In the genomic region with DNA sequence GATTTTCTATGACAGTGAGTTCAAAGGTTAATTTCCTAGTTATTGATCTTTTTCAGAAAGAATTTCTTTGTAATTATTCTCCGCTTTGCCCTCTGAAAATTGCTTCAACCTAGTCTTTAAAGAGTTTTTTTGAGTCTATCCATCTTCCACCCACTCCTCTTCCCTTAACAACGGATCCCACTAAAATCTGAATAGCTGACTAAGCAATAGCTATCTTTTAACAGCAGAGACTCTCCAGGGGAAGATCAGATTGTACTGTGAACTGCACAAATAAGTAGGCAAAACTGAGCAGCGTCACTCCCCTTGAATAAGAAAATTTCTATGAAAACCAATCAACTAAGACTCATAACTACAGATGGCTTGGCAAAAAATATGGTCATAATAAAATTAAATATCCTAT, we compare ENCODE assay signal across 27 cellular contexts.
DNase-seq lines count a peak whose midpoint lies in the region; ATAC-seq, FAIRE-seq and TF ChIP-seq lines count a peak whose summit lies in the region.
"Had no signal": no experiment of that assay in that cellular context is flagged by ENCODE, and none has a peak within 500 bp of the region (broad histone marks: within the 10 kb centered on the region; RNA-seq: fewer than 3 reads in every experiment).

No MANE protein-coding gene starts in this region.

- no peak for TF ChIP-seq RAD21 in HepG2 (CRISPR knock-in tag; IDR thresholded peaks at IDR 0.05)

- TF ChIP-seq CTCF in HepG2 (CRISPR knock-in tag; IDR thresholded peaks at IDR 0.05), result no peak
- no peak for TF ChIP-seq CTCF in right lobe of liver (IDR thresholded peaks at IDR 0.05)
- TF ChIP-seq CTCF in osteoblast (IDR thresholded peaks at IDR 0.05; ENCODE audit: extremely low read depth, low read depth, low read length), result no peak

- TF ChIP-seq POLR2A in HepG2 (IDR thresholded peaks at IDR 0.05; ENCODE audit: insufficient read depth in 1 of 2, low read depth in 2 of 2, low read length in 2 of 2) (no peak), right lobe of liver (IDR thresholded peaks at IDR 0.05) (no peak)

- H4K20me1 ChIP-seq in HepG2 (ENCODE audit: insufficient read depth, low read length) (no peaks in the 10 kb centered on the region), osteoblast (ENCODE audit: insufficient read depth, low read length) (no peaks in the 10 kb centered on the region)
- H4K20me1 ChIP-seq: BLaER1 treated with 17β-estradiol and CSF1 and Interleukin-3, amounts not matched to agents 10 nM and 100 nM had no signal

- no peak overlapping the region for H2AFZ ChIP-seq in HepG2 (ENCODE audit: low read length)
- no peak overlapping the region for H2AFZ ChIP-seq in osteoblast (ENCODE audit: low read length)

- H3K4me2 ChIP-seq in HepG2 (ENCODE audit: low read depth, low read length) (no peak overlapping the region), osteoblast (ENCODE audit: insufficient read depth, low read length) (no peak overlapping the region)
- H3K4me2 ChIP-seq: BLaER1 treated with 17β-estradiol and CSF1 and Interleukin-3, amounts not matched to agents 10 nM and 100 nM had no signal

- H3K79me2 ChIP-seq in HepG2 (ENCODE audit: insufficient read depth, low read length), result no peaks in the 10 kb centered on the region
- no peaks in the 10 kb centered on the region for H3K79me2 ChIP-seq in osteoblast (ENCODE audit: insufficient read depth, low read length)

- ATAC-seq in HepG2 (no peak), right lobe of liver (no peak), GM21529 (IDR thresholded peaks at IDR 0.05; ENCODE audit: unreplicated experiment) (no peak)
- ATAC-seq: GM12878 had no signal

- no peaks in the 10 kb centered on the region for H3K9me3 ChIP-seq in HepG2 (ENCODE audit: low read length)
- no peaks in the 10 kb centered on the region for H3K9me3 ChIP-seq in right lobe of liver
- no peaks in the 10 kb centered on the region for H3K9me3 ChIP-seq in SK-N-MC (ENCODE audit: low read depth, low read length)
- H3K9me3 ChIP-seq in osteoblast (ENCODE audit: low read depth, low read length), result no peaks in the 10 kb centered on the region
- H3K9me3 ChIP-seq in small intestine (ENCODE audit: control insufficient read depth, low read depth), result no peaks in the 10 kb centered on the region
- H3K9me3 ChIP-seq: BE2C; BLaER1 treated with 17β-estradiol and CSF1 and Interleukin-3, amounts not matched to agents 10 nM and 100 nM; HAP-1 had no signal

- H3K4me3 ChIP-seq in HepG2 (replicated peaks in 1 of 3; ENCODE audit: insufficient read depth in 1 of 3, low read depth in 2 of 3, low read length in 3 of 3) (no peak overlapping the region), right lobe of liver (no peak overlapping the region), SK-N-MC (peak overlapping the region; percentile 41), osteoblast (ENCODE audit: insufficient read depth, low read length) (no peak overlapping the region), small intestine (ENCODE audit: low read depth in 1 of 2, low read length in 2 of 2) (no peak overlapping the region)
- H3K4me3 ChIP-seq: BLaER1 treated with 17β-estradiol and CSF1 and Interleukin-3, amounts not matched to agents 10 nM and 100 nM; GM12878; HAP-1 had no signal

- POLR2A ChIA-PET in HepG2 (lab: Yijun Ruan, JAX), result no interaction called here

- CTCF ChIA-PET in HepG2 (lab: Yijun Ruan, JAX; ENCODE audit: low intra/inter-chr PET ratio, low total read pairs), result no interaction called here

- H3K27ac ChIP-seq in HepG2 (ENCODE audit: extremely low read length, insufficient read depth, low read length), result no peak overlapping the region
- H3K27ac ChIP-seq in right lobe of liver, result no peak overlapping the region
- peak overlapping the region; percentile 48; the same call in 1 of the 2 replicates for H3K27ac ChIP-seq in SK-N-MC
- no peak overlapping the region for H3K27ac ChIP-seq in osteoblast (ENCODE audit: low read depth, low read length)
- no peak overlapping the region for H3K27ac ChIP-seq in small intestine (ENCODE audit: low read depth in 1 of 2, low read length in 1 of 2)
- H3K27ac ChIP-seq: 22Rv1; BLaER1 treated with 17β-estradiol and CSF1 and Interleukin-3, amounts not matched to agents 10 nM and 100 nM had no signal

- intact Hi-C loops in HepG2 (cut with micrococcal nuclease; ENCODE audit: unreplicated experiment) (no loop called here), right lobe of liver (cut with DNase I) (no loop called here)

- DNase-seq in HepG2 (ENCODE audit: low spot score) (no peak), right lobe of liver (no peak), SK-N-MC (ENCODE audit: low read depth, low spot score) (no peak), osteoblast (ENCODE audit: insufficient read length, low spot score, missing footprints) (peak; percentile 48), small intestine (no peak), NCI-H1048 (lab: John Stamatoyannopoulos, UW) (no peak)
- no peak for DNase-seq in activated CD4-positive, alpha-beta T cell treated with anti-CD3 and anti-CD28 coated beads for 4 hours
- DNase-seq: ACHN; AML-193; BE2C; CD4-positive, alpha-beta T cell; CD8-positive, alpha-beta memory T cell; DMS 273 treated with DMSO at 0.1 percent for 48 hours; DMS79; EL; GDM1; GOT3; HFFc6 had no signal

- no peaks in the 10 kb centered on the region for H3K4me1 ChIP-seq in HepG2 (ENCODE audit: insufficient read depth, low read length)
- H3K4me1 ChIP-seq in right lobe of liver, result no peaks in the 10 kb centered on the region
- no peaks in the 10 kb centered on the region for H3K4me1 ChIP-seq in osteoblast (ENCODE audit: insufficient read depth, low read length)
- H3K4me1 ChIP-seq in small intestine (ENCODE audit: control insufficient read depth in 2 of 2, insufficient read depth in 1 of 2, low read depth in 1 of 2, low read length in 1 of 2), result no peaks in the 10 kb centered on the region
- H3K4me1 ChIP-seq: BLaER1 treated with 17β-estradiol and CSF1 and Interleukin-3, amounts not matched to agents 10 nM and 100 nM had no signal

- WGBS in HepG2 (ENCODE audit: low lambda C conversion rate), result 0% methylated on average over 3 of the region's 3 CpGs
- 31% methylated on average over 3 of the region's 3 CpGs for WGBS in right lobe of liver (ENCODE audit: insufficient coverage, low coverage, low lambda C conversion rate, missing lambda C conversion rate)
- 55 to 73% (median 58%) methylated on average over 3 of the region's 3 CpGs for WGBS in small intestine, 3 donors

- no peaks in the 10 kb centered on the region for H3K36me3 ChIP-seq in HepG2 (replicated peaks in 1 of 2; ENCODE audit: control insufficient read depth in 1 of 2, insufficient read depth in 2 of 2, low read length in 2 of 2)
- H3K36me3 ChIP-seq in right lobe of liver, result no peaks in the 10 kb centered on the region
- H3K36me3 ChIP-seq in SK-N-MC (ENCODE audit: insufficient read depth, low read length), result no peaks in the 10 kb centered on the region
- H3K36me3 ChIP-seq in osteoblast (ENCODE audit: insufficient read depth, low read length), result no peaks in the 10 kb centered on the region
- no peaks in the 10 kb centered on the region for H3K36me3 ChIP-seq in small intestine (ENCODE audit: control insufficient read depth in 2 of 2, insufficient read depth in 2 of 2, low read length in 2 of 2)
- H3K36me3 ChIP-seq: BE2C; BLaER1 treated with 17β-estradiol and CSF1 and Interleukin-3, amounts not matched to agents 10 nM and 100 nM; HAP-1 had no signal

- FAIRE-seq in HepG2 (lab: Jason Lieb, UNC), result no peak
- no peak for FAIRE-seq in small intestine (lab: Jason Lieb, UNC)
- FAIRE-seq: A204.1, D721Med, GM12878, GM19239, H54 had no signal

- H3K9ac ChIP-seq in HepG2 (ENCODE audit: insufficient read depth, low read depth, low read length) (no peak overlapping the region), SK-N-MC (ENCODE audit: insufficient read length) (no peak overlapping the region)
- H3K9ac ChIP-seq: BLaER1 treated with 17β-estradiol and CSF1 and Interleukin-3, amounts not matched to agents 10 nM and 100 nM had no signal

- TF ChIP-seq EP300 in HepG2 (IDR thresholded peaks at IDR 0.05; ENCODE audit: low read depth in 2 of 2, low read length in 2 of 2), result no peak
- no peak for TF ChIP-seq EP300 in HepG2 (CRISPR knock-in tag; IDR thresholded peaks at IDR 0.05; ENCODE audit: borderline replicate concordance)

- in situ Hi-C loops in HepG2 (cut with HindIII; ENCODE audit: extremely low pct_ligation_motif_present, low pct_unique_long_range_greater_than_20kb), result no loop called here

- BruUV-seq in HepG2 (replicated peaks; lab: Mats Ljungman, UMichigan), result no TSS peak

- H3K27me3 ChIP-seq in HepG2 (ENCODE audit: control insufficient read depth in 1 of 2, insufficient read depth in 2 of 2, low read length in 2 of 2), result no peaks in the 10 kb centered on the region
- H3K27me3 ChIP-seq in right lobe of liver, result no peaks in the 10 kb centered on the region
- no peaks in the 10 kb centered on the region for H3K27me3 ChIP-seq in osteoblast (ENCODE audit: insufficient read depth, low read length)
- no peaks in the 10 kb centered on the region for H3K27me3 ChIP-seq in small intestine (ENCODE audit: control insufficient read depth in 2 of 2, insufficient read depth in 2 of 2, low read length in 2 of 2)
- H3K27me3 ChIP-seq: BE2C; BLaER1 treated with 17β-estradiol and CSF1 and Interleukin-3, amounts not matched to agents 10 nM and 100 nM had no signal

TF ChIP-seq in HepG2, 621 proteins besides CTCF, POLR2A, EP300 and RAD21:
- TF ChIP-seq MAFK (conservative IDR thresholded peaks at IDR 0.05 in 1 of 2, IDR thresholded peaks at IDR 0.05 in 1 of 2; ENCODE audit: low read length in 2 of 2), result peak; percentile 72 to 76
- TF ChIP-seq ZNF24 (IDR thresholded peaks at IDR 0.05), result no peak
- no peak for TF ChIP-seq ZNF468 (CRISPR knock-in tag; IDR thresholded peaks at IDR 0.05)
- no peak for TF ChIP-seq ZNF550 (CRISPR knock-in tag; IDR thresholded peaks at IDR 0.05; ENCODE audit: borderline replicate concordance)
- TF ChIP-seq MXD3 (CRISPR knock-in tag; IDR thresholded peaks at IDR 0.05), result no peak
- TF ChIP-seq RNF2 (conservative IDR thresholded peaks at IDR 0.05; ENCODE audit: low read depth), result no peak
- TF ChIP-seq MAFF (IDR thresholded peaks at IDR 0.05; ENCODE audit: low read depth, low read length), result peak; percentile 68
- no peak for TF ChIP-seq MYNN (CRISPR knock-in tag; IDR thresholded peaks at IDR 0.05; ENCODE audit: low read depth)
- no peak for TF ChIP-seq SP140L (CRISPR knock-in tag; IDR thresholded peaks at IDR 0.05; ENCODE audit: borderline replicate concordance)
- TF ChIP-seq NKX3-1 (CRISPR knock-in tag; IDR thresholded peaks at IDR 0.05), result no peak
